Comparison of ENCODE assay signal across 16 cellular contexts in the genomic region with DNA sequence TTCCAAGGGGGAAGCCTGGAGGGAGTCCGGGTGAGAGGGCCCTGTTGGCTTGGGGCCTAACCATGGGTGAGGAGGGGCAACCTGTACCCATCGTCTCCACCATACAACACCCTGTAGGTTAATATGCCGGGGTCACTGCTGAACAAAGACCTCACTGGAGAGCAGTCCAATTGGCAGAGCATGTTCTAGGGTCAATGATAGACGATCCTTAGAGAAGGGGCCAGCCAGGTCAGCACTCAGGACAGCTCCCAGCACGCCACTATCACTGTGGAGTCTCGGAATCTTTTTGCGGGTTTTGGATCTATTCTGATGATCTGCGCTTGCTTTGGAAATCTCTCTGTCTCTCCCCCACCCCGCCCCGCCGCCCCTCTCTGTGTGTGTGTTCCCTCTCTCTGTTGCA.
DNase-seq lines count a peak whose midpoint lies in the region; ATAC-seq and TF ChIP-seq lines count a peak whose summit lies in the region.
"Had no signal": no experiment of that assay in that cellular context is flagged by ENCODE, and none has a peak within 500 bp of the region (broad histone marks: within the 10 kb centered on the region; RNA-seq: fewer than 3 reads in every experiment).

No MANE protein-coding gene starts in this region.

- H3K9ac ChIP-seq in liver (ENCODE audit: low read depth in 1 of 2, low read length in 2 of 2) = no peak overlapping the region

- no peak for TF ChIP-seq RAD21 in liver (IDR thresholded peaks at IDR 0.05)

- H3K27ac ChIP-seq in caudate nucleus (ENCODE audit: low read depth, low read length) (peak overlapping the region; percentile 62), liver (ENCODE audit: low read depth in 1 of 2, low read length in 2 of 2) (no peak overlapping the region), transverse colon (no peak overlapping the region)

- intact Hi-C loops in transverse colon (cut with DNase I; ENCODE audit: low total_unique reads) = no loop called here

- TF ChIP-seq CTCF in liver (IDR thresholded peaks at IDR 0.05; ENCODE audit: low read depth, low read length, missing input control) (no peak), transverse colon (IDR thresholded peaks at IDR 0.05) (no peak)

- H3K9me3 ChIP-seq in liver (ENCODE audit: control insufficient read depth in 4 of 4, low read length in 3 of 4) = no peaks in the 10 kb centered on the region
- no peaks in the 10 kb centered on the region for H3K9me3 ChIP-seq in transverse colon

- peaks cover 0 to 3% (median 0%) of the 10 kb centered on the region in 4 donors for H3K27me3 ChIP-seq in liver (ENCODE audit: control insufficient read depth in 4 of 4, insufficient read depth in 4 of 4, low read length in 3 of 4)
- peaks cover 18% of the 10 kb centered on the region for H3K27me3 ChIP-seq in transverse colon

- in situ Hi-C loops in transverse colon (cut with MboI; ENCODE audit: low pct_ligation_motif_present in 1 of 4, low pct_unique_long_range_greater_than_20kb in 1 of 4, low sequenced_read_pairs in 3 of 4) = no loop called here

- TF ChIP-seq EP300 in transverse colon (IDR thresholded peaks at IDR 0.05; ENCODE audit: low read depth) = no peak

- 28% methylated on average over 11 of the region's 11 CpGs for WGBS in liver
- 40% methylated on average over 10 of the region's 11 CpGs; no CpG with 5 or more reads in 1 of the 2 donors for WGBS in transverse colon (ENCODE audit: low coverage in 1 of 2), 2 donors

- no peak for TF ChIP-seq POLR2A in transverse colon (IDR thresholded peaks at IDR 0.05)

- DNase-seq in EH (ENCODE audit: low read depth) (peak; percentile 42), NCI-H460 (ENCODE audit: extremely low read depth, low read depth) (peak; percentile 5), caudate nucleus (lab: John Stamatoyannopoulos, UW) (no peak), transverse colon (no peak), T-helper 2 cell (no peak)
- DNase-seq in stimulated activated CD4-positive, alpha-beta T cell treated with anti-CD3 and anti-CD28 coated beads, Interleukin-4, amount 100 ng/mL, for 4 hours = no peak
- DNase-seq: activated T-cell treated with anti-CD3 and anti-CD28 coated beads, Interleukin-2, amount 50 U/mL, for 24 hours; AML-193; aorta; DMS79; HCEC 1CT; NCI-H2107; stimulated activated CD4-positive, alpha-beta T cell treated with anti-CD3 and anti-CD28 coated beads, Interleukin-4, amount 100 ng/mL, for 1 hour; stimulated activated naive CD4-positive, alpha-beta T cell had no signal

- H3K36me3 ChIP-seq in liver (ENCODE audit: control insufficient read depth in 4 of 4, insufficient read depth in 3 of 4, low read depth in 1 of 4, low read length in 3 of 4) = no peaks in the 10 kb centered on the region
- H3K36me3 ChIP-seq in transverse colon = no peaks in the 10 kb centered on the region

- H3K4me1 ChIP-seq in liver (ENCODE audit: control insufficient read depth in 4 of 4, insufficient read depth in 4 of 4, low read length in 3 of 4) (no peaks in the 10 kb centered on the region), transverse colon (no peaks in the 10 kb centered on the region)

- ATAC-seq in HG03571 (IDR thresholded peaks at IDR 0.05; ENCODE audit: unreplicated experiment) = no peak

- no peak overlapping the region for H3K4me3 ChIP-seq in liver (ENCODE audit: low read depth in 1 of 3, low read length in 3 of 3)
- H3K4me3 ChIP-seq in transverse colon = no peak overlapping the region

TF ChIP-seq in liver, 16 proteins besides CTCF, POLR2A, EP300 and RAD21:
- TF ChIP-seq, protein P1, sequence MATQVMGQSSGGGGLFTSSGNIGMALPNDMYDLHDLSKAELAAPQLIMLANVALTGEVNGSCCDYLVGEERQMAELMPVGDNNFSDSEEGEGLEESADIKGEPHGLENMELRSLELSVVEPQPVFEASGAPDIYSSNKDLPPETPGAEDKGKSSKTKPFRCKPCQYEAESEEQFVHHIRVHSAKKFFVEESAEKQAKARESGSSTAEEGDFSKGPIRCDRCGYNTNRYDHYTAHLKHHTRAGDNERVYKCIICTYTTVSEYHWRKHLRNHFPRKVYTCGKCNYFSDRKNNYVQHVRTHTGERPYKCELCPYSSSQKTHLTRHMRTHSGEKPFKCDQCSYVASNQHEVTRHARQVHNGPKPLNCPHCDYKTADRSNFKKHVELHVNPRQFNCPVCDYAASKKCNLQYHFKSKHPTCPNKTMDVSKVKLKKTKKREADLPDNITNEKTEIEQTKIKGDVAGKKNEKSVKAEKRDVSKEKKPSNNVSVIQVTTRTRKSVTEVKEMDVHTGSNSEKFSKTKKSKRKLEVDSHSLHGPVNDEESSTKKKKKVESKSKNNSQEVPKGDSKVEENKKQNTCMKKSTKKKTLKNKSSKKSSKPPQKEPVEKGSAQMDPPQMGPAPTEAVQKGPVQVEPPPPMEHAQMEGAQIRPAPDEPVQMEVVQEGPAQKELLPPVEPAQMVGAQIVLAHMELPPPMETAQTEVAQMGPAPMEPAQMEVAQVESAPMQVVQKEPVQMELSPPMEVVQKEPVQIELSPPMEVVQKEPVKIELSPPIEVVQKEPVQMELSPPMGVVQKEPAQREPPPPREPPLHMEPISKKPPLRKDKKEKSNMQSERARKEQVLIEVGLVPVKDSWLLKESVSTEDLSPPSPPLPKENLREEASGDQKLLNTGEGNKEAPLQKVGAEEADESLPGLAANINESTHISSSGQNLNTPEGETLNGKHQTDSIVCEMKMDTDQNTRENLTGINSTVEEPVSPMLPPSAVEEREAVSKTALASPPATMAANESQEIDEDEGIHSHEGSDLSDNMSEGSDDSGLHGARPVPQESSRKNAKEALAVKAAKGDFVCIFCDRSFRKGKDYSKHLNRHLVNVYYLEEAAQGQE (IDR thresholded peaks at IDR 0.05) = peak; percentile 95
- TF ChIP-seq HNF4G (IDR thresholded peaks at IDR 0.05) (no peak), TAF1 (conservative IDR thresholded peaks at IDR 0.05) (no peak), JUND (IDR thresholded peaks at IDR 0.05) (no peak), GABPA (IDR thresholded peaks at IDR 0.05 in 1 of 2, conservative IDR thresholded peaks at IDR 0.05 in 1 of 2) (no peak), RXRA (IDR thresholded peaks at IDR 0.05) (no peak), HNF4A (conservative IDR thresholded peaks at IDR 0.05) (no peak)
- TF ChIP-seq, protein P2, sequence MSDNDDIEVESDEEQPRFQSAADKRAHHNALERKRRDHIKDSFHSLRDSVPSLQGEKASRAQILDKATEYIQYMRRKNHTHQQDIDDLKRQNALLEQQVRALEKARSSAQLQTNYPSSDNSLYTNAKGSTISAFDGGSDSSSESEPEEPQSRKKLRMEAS (IDR thresholded peaks at IDR 0.05) = no peak

Comparison
In these comparisons a context has a peak if more than half of its experiments do, and no peak if none do; other contexts are left out.
1. DNase-seq: peak in EH (single experiment) and NCI-H460 (single experiment); none in caudate nucleus (0 of 61), transverse colon (single experiment), stimulated activated CD4-positive, alpha-beta T cell treated with anti-CD3 and anti-CD28 coated beads, Interleukin-4, amount 100 ng/mL, for 4 hours (0 of 2) and T-helper 2 cell (0 of 5).